Comparison of ENCODE assay signal across 10 cellular contexts in genomic region chrX:46582964-46583363, GRCh38. TPM values are rescaled to one million over a fixed set of nuclear protein-coding genes. Genes with fewer than 3 reads are reported as not detected.
DNase-seq lines count a peak whose midpoint lies in the region; TF ChIP-seq lines count a peak whose summit lies in the region.
"Had no signal": no experiment of that assay in that cellular context is flagged by ENCODE, and none has a peak within 500 bp of the region (broad histone marks: within the 10 kb centered on the region; RNA-seq: fewer than 3 reads in every experiment).

No MANE protein-coding gene starts in this region.

- no peaks in the 10 kb centered on the region for H3K9me3 ChIP-seq in suprapubic skin

- no peak for TF ChIP-seq EP300 in suprapubic skin (IDR thresholded peaks at IDR 0.05)

- DNase-seq in ACHN (peak; percentile 39), M059J (ENCODE audit: low read depth) (peak; percentile 86), dermis blood vessel endothelial cell (peak; percentile 52), medulla oblongata (ENCODE audit: extremely low spot score) (peak; percentile 20), suprapubic skin (ENCODE audit: low spot score in 2 of 2) (no peak), NCI-H2196 treated with DMSO at 0.1 percent for 48 hours (lab: John Stamatoyannopoulos, UW; ENCODE audit: unreplicated experiment) (no peak)
- no peak for DNase-seq in stimulated activated CD4-positive, alpha-beta T cell treated with anti-CD3 and anti-CD28 coated beads, Interleukin-4, amount 100 ng/mL, for 4 hours
- no peak for DNase-seq in activated CD8-positive, alpha-beta memory T cell treated with anti-CD3 and anti-CD28 coated beads, Interleukin-2, amount 50 U/mL, for 48 hours
- DNase-seq: activated naive CD8-positive, alpha-beta T cell treated with anti-CD3 and anti-CD28 coated beads, Interleukin-2, amount 10 ng/mL, durations not matched to agents 7 days and 5 days; posterior cingulate gyrus had no signal

- H3K4me1 ChIP-seq in suprapubic skin = peaks cover 14% of the 10 kb centered on the region

- TF ChIP-seq POLR2A in suprapubic skin (IDR thresholded peaks at IDR 0.05) = no peak

- no peak overlapping the region for H3K4me3 ChIP-seq in suprapubic skin

- H3K27me3 ChIP-seq in suprapubic skin = no peaks in the 10 kb centered on the region

- no peak for TF ChIP-seq CTCF in suprapubic skin (IDR thresholded peaks at IDR 0.05)

- in situ Hi-C loops in ACHN (cut with HindIII; ENCODE audit: low pct_ligation_motif_present, low pct_unique_long_range_greater_than_20kb, low sequenced_read_pairs) = no loop called here

- no peak overlapping the region for H3K27ac ChIP-seq in suprapubic skin

- 10% methylated on average over 1 of the region's 1 CpG for WGBS in suprapubic skin

- H3K36me3 ChIP-seq in suprapubic skin = no peaks in the 10 kb centered on the region

RNA-seq across cellular contexts. Expression of gene CHST7, which starts 9.4 kb away (rescaled TPM):
- 11.0 and 17.4 TPM in 2 replicates for total RNA-seq in M059J (2014; rRNA removed; shearing (Covaris generic))
- 68.4 and 82.2 TPM in 2 replicates for total RNA-seq in dermis blood vessel endothelial cell
- 1 to 10 TPM; 5.8 to 7.9 (median 7.0) TPM for total RNA-seq in suprapubic skin

RNA-seq across cellular contexts. Expression of gene ZNF674, which starts 37.7 kb away (rescaled TPM):
- 3.0 and 3.4 TPM in 2 replicates for total RNA-seq in M059J (2014; rRNA removed; shearing (Covaris generic))
- total RNA-seq in dermis blood vessel endothelial cell (4.1 and 6.6 TPM in 2 replicates), suprapubic skin (1 to 10 TPM; 1.9 to 6.2 (median 3.7) TPM)

Comparison
In these comparisons a context has a peak if more than half of its experiments do, and no peak if none do; other contexts are left out.
1. DNase-seq: peak in ACHN (single experiment), M059J (single experiment), dermis blood vessel endothelial cell (single experiment) and medulla oblongata (single experiment); none in suprapubic skin (0 of 2), stimulated activated CD4-positive, alpha-beta T cell treated with anti-CD3 and anti-CD28 coated beads, Interleukin-4, amount 100 ng/mL, for 4 hours (0 of 2), NCI-H2196 treated with DMSO at 0.1 percent for 48 hours (single experiment) and activated CD8-positive, alpha-beta memory T cell treated with anti-CD3 and anti-CD28 coated beads, Interleukin-2, amount 50 U/mL, for 48 hours (single experiment).